Comparison of ENCODE assay signal across 12 cellular contexts in genomic region chr21:10479875-10480274, GRCh38. TPM values are rescaled to one million over a fixed set of nuclear protein-coding genes. Genes with fewer than 3 reads are reported as not detected.
"Had no signal": no experiment of that assay in that cellular context is flagged by ENCODE, and none has a peak within 500 bp of the region (broad histone marks: within the 10 kb centered on the region; RNA-seq: fewer than 3 reads in every experiment).

No MANE protein-coding gene starts in this region.

RNA-seq across cellular contexts. Expression of gene TPTE, which starts 41.5 kb away (rescaled TPM):
- total RNA-seq: activated CD4-positive, alpha-beta T cell treated with anti-CD3 and anti-CD28 coated beads, Interleukin-2, amount 10 ng/mL, durations not matched to agents 24 days and 14 days; activated CD8-positive, alpha-beta memory T cell treated with anti-CD3 and anti-CD28 coated beads for 36 hours; activated CD8-positive, alpha-beta T cell treated with anti-CD3 and anti-CD28 coated beads for 36 hours; activated naive CD8-positive, alpha-beta T cell treated with anti-CD3 and anti-CD28 coated beads for 36 hours; activated T-helper 17 cell treated with anti-CD3 and anti-CD28 coated beads, Interleukin-2, amount 50 U/mL, for 72 hours; ascending aorta; IMR-90; MCF 10A; OCI-LY7; PC-9; SJSA1 had no signal
- polyA plus RNA-seq: IMR-90, SK-N-SH had no signal
